ENCODE assay signal across 10 cellular contexts in genomic region chr2:61493523-61493942, GRCh38. TPM values are rescaled to one million over a fixed set of nuclear protein-coding genes. Genes with fewer than 3 reads are reported as not detected.
DNase-seq lines count a peak whose midpoint lies in the region; ATAC-seq, FAIRE-seq and TF ChIP-seq lines count a peak whose summit lies in the region.
"Had no signal": no experiment of that assay in that cellular context is flagged by ENCODE, and none has a peak within 500 bp of the region (broad histone marks: within the 10 kb centered on the region; RNA-seq: fewer than 3 reads in every experiment).

No MANE protein-coding gene starts in this region.

- no peak overlapping the region for H3K4me2 ChIP-seq in astrocyte (ENCODE audit: low read length)

- no peaks in the 10 kb centered on the region for H3K27me3 Mint-ChIP-seq in astrocyte (ENCODE audit: low read depth, unreplicated experiment)
- no peaks in the 10 kb centered on the region for H3K27me3 Mint-ChIP-seq in naive thymus-derived CD8-positive, alpha-beta T cell

- peaks cover 6% of the 10 kb centered on the region for H3K4me1 Mint-ChIP-seq in astrocyte (ENCODE audit: low read depth, unreplicated experiment)
- H3K4me1 Mint-ChIP-seq in naive thymus-derived CD8-positive, alpha-beta T cell: peaks cover 10 to 19% (median 14%) of the 10 kb centered on the region in 4 donors

- H3K27ac Mint-ChIP-seq in astrocyte (ENCODE audit: unreplicated experiment): peak overlapping the region; percentile 35
- H3K27ac Mint-ChIP-seq in naive thymus-derived CD8-positive, alpha-beta T cell: peak overlapping the region; percentile 21 to 94 (median 78)

- H4K20me1 ChIP-seq in astrocyte (ENCODE audit: insufficient read depth, low read length): peaks cover 21% of the 10 kb centered on the region

- H3K79me2 ChIP-seq in astrocyte (ENCODE audit: insufficient read depth, low read length): peaks cover 38% of the 10 kb centered on the region

- H3K36me3 ChIP-seq in astrocyte (ENCODE audit: insufficient read depth, low read length) (peaks cover 66% of the 10 kb centered on the region), heart right ventricle (peaks cover 0 to 100% (median 85%) of the 10 kb centered on the region in 9 donors)

- 56 to 57% methylated on average over 2 of the region's 2 CpGs for WGBS in heart right ventricle, 2 donors

- FAIRE-seq in astrocyte (lab: Jason Lieb, UNC): no peak
- FAIRE-seq: GM12892 had no signal

- H3K4me1 ChIP-seq in astrocyte (ENCODE audit: insufficient read depth, low read length) (no peaks in the 10 kb centered on the region), heart right ventricle (peaks cover 0 to 9% (median 0%) of the 10 kb centered on the region in 9 donors)

- intact Hi-C loops in heart right ventricle (cut with DNase I): no loop called here

- H3K27me3 ChIP-seq in astrocyte (ENCODE audit: insufficient read depth, low read length) (no peaks in the 10 kb centered on the region), heart right ventricle (no peaks in the 10 kb centered on the region)

- peak; percentile 29 for DNase-seq in activated CD4-positive, alpha-beta T cell treated with anti-CD3 and anti-CD28 coated beads for 48 hours
- no peak for DNase-seq in activated CD4-positive, alpha-beta T cell treated with anti-CD3 and anti-CD28 coated beads, Interleukin-2, amount 50 U/mL, for 1 hour
- DNase-seq in Kasumi-1 (lab: John Stamatoyannopoulos, UW) (peak; percentile 33 to 43), astrocyte (ENCODE audit: low read depth) (peak; percentile 59), heart right ventricle (no peak), GM13976 (ENCODE audit: low spot score) (no peak)
- peak in 4 of 10 donors; percentile 14 to 41 (median 28) for DNase-seq in naive thymus-derived CD8-positive, alpha-beta T cell
- DNase-seq: NCI-H1417 treated with DMSO at 0.1 percent for 48 hours had no signal

- ATAC-seq in naive thymus-derived CD8-positive, alpha-beta T cell: peak; percentile 54 to 62
- ATAC-seq in heart right ventricle (no peak), GM19452 (IDR thresholded peaks at IDR 0.05; ENCODE audit: unreplicated experiment) (no peak)

- H3K9me3 ChIP-seq in astrocyte (ENCODE audit: insufficient read depth, low read depth, low read length) (no peaks in the 10 kb centered on the region), heart right ventricle (no peaks in the 10 kb centered on the region)

- H3K27ac ChIP-seq in astrocyte (ENCODE audit: low read depth, low read length) (no peak overlapping the region), heart right ventricle (no peak overlapping the region)

- H2AFZ ChIP-seq in astrocyte (ENCODE audit: low read depth, low read length): no peak overlapping the region

- in situ Hi-C loops in GM13976 (cut with MboI; ENCODE audit: low sequenced_read_pairs, unreplicated experiment): no loop called here

- H3K9ac ChIP-seq in astrocyte (ENCODE audit: low read length): no peak overlapping the region

- TF ChIP-seq CTCF in astrocyte (IDR thresholded peaks at IDR 0.05; ENCODE audit: insufficient read depth, low read depth, low read length): no peak
- no peak for TF ChIP-seq CTCF in heart right ventricle (IDR thresholded peaks at IDR 0.05)
- no peak for TF ChIP-seq CTCF in GM13976 (IDR thresholded peaks at IDR 0.05; ENCODE audit: borderline replicate concordance, control extremely low read depth, extremely low read depth, insufficient read depth, missing control alignments)

- POLR2A ChIA-PET in naive thymus-derived CD8-positive, alpha-beta T cell (lab: Charles Lee): interaction anchor here (0.6 to 1.7 kb wide), 7 partner anchors 13 to 72 kb away, joined by 3 to 10 read pairs (median 3); partner anchors contain the start of gene XPO1

- no peaks in the 10 kb centered on the region for H3K9me3 Mint-ChIP-seq in astrocyte (ENCODE audit: unreplicated experiment)
- H3K9me3 Mint-ChIP-seq in naive thymus-derived CD8-positive, alpha-beta T cell: no peaks in the 10 kb centered on the region

- H3K4me3 Mint-ChIP-seq in astrocyte (ENCODE audit: unreplicated experiment): no peak overlapping the region
- peak overlapping the region in 8 of 10 donors; percentile 43 to 62 (median 52) for H3K4me3 Mint-ChIP-seq in naive thymus-derived CD8-positive, alpha-beta T cell

- H3K4me3 ChIP-seq in astrocyte (ENCODE audit: insufficient read depth, low read depth, low read length) (no peak overlapping the region), heart right ventricle (no peak overlapping the region)

- peaks cover 16% of the 10 kb centered on the region for H3K36me3 Mint-ChIP-seq in astrocyte (ENCODE audit: low read depth, unreplicated experiment)
- H3K36me3 Mint-ChIP-seq in naive thymus-derived CD8-positive, alpha-beta T cell: peaks cover 0 to 90% (median 13%) of the 10 kb centered on the region in 3 donors

RNA-seq across cellular contexts. Expression of gene USP34, which starts 22.6 kb away (rescaled TPM):
- total RNA-seq in astrocyte: 92.6 and 99.9 TPM in 2 replicates
- total RNA-seq in naive thymus-derived CD8-positive, alpha-beta T cell: 100 to 1,000 TPM; 153 to 157 TPM
- 10 to 100 TPM; 14.5 to 19.1 (median 17.6) TPM for polyA plus RNA-seq in naive thymus-derived CD8-positive, alpha-beta T cell
- total RNA-seq in heart right ventricle: 10 to 100 TPM; 46.1 to 75.7 (median 60.8) TPM
- 10 to 100 TPM; 34.3 to 53.6 TPM for polyA plus RNA-seq in heart right ventricle

RNA-seq across cellular contexts. Expression of gene XPO1, which starts 44.6 kb away (rescaled TPM):
- total RNA-seq in astrocyte (119 and 128 TPM in 2 replicates), heart right ventricle (10 to 100 TPM; 50.0 to 77.3 (median 67.9) TPM)
- 100 to 1,000 TPM; 196 to 221 TPM for total RNA-seq in naive thymus-derived CD8-positive, alpha-beta T cell
- 10 to 100 TPM; 27.3 to 43.5 (median 32.8) TPM for polyA plus RNA-seq in naive thymus-derived CD8-positive, alpha-beta T cell
- 10 to 100 TPM; 49.2 to 66.2 TPM for polyA plus RNA-seq in heart right ventricle

Comparison
In these comparisons a context has a peak if more than half of its experiments do, and no peak if none do; other contexts are left out.
1. DNase-seq: peak in activated CD4-positive, alpha-beta T cell treated with anti-CD3 and anti-CD28 coated beads for 48 hours (single experiment), Kasumi-1 (2 of 2) and astrocyte (single experiment); none in activated CD4-positive, alpha-beta T cell treated with anti-CD3 and anti-CD28 coated beads, Interleukin-2, amount 50 U/mL, for 1 hour (single experiment), heart right ventricle (0 of 2) and GM13976 (single experiment).
2. ATAC-seq: peak in naive thymus-derived CD8-positive, alpha-beta T cell (2 of 2); none in heart right ventricle (0 of 8) and GM19452 (single experiment).